1 cellular context compared by ENCODE assay signal in the genomic region with DNA sequence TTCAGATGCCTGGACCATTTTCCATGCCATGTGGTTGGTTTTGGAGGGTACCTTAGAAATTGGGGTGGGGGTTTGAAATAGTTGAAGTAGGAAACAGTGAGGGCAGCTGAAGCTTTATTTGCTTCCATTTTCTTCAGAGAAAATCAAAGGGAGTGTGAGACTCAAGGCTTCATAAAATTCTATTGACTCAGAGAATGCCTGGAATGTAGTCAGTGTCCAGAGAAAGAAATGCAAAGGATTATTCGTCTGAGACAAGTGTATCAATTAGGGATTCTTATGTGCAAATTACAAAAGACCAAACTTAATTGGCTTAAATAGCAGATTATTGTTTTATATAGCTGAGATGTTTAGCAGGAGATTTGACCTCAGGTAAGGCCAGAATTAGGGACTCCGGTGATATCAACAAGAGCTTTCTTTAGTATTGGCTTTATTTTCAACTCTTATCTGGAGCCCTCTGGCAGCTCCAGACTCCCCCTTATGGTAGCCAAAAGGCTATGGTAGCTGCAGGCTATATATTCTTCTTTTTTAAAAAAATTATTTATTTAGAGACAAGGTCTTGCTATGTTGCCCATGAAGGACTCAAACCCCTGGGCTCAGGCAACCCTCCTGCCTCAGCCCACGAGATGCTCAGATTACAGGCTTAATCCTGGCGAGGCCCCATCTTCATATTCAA.
TF ChIP-seq lines count a peak whose summit lies in the region.

No MANE protein-coding gene starts in this region.

TF ChIP-seq in WTC11, 78 proteins besides CTCF, POLR2A, EP300 and RAD21 (continued from another document):
- no peak for TF ChIP-seq FOXP1 (CRISPR knock-in tag; IDR thresholded peaks at IDR 0.05; ENCODE audit: borderline replicate concordance)
- TF ChIP-seq JAZF1 (CRISPR knock-in tag; IDR thresholded peaks at IDR 0.05): no peak
- TF ChIP-seq, protein P1, sequence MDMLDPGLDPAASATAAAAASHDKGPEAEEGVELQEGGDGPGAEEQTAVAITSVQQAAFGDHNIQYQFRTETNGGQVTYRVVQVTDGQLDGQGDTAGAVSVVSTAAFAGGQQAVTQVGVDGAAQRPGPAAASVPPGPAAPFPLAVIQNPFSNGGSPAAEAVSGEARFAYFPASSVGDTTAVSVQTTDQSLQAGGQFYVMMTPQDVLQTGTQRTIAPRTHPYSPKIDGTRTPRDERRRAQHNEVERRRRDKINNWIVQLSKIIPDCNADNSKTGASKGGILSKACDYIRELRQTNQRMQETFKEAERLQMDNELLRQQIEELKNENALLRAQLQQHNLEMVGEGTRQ (CRISPR knock-in tag; IDR thresholded peaks at IDR 0.05): no peak
- TF ChIP-seq, protein P2, sequence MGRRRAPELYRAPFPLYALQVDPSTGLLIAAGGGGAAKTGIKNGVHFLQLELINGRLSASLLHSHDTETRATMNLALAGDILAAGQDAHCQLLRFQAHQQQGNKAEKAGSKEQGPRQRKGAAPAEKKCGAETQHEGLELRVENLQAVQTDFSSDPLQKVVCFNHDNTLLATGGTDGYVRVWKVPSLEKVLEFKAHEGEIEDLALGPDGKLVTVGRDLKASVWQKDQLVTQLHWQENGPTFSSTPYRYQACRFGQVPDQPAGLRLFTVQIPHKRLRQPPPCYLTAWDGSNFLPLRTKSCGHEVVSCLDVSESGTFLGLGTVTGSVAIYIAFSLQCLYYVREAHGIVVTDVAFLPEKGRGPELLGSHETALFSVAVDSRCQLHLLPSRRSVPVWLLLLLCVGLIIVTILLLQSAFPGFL (CRISPR knock-in tag; IDR thresholded peaks at IDR 0.05; ENCODE audit: borderline replicate concordance): no peak
- no peak for TF ChIP-seq GRHL2 (CRISPR knock-in tag; IDR thresholded peaks at IDR 0.05; ENCODE audit: insufficient replicate concordance, severe bottlenecking)
- TF ChIP-seq, protein P3, sequence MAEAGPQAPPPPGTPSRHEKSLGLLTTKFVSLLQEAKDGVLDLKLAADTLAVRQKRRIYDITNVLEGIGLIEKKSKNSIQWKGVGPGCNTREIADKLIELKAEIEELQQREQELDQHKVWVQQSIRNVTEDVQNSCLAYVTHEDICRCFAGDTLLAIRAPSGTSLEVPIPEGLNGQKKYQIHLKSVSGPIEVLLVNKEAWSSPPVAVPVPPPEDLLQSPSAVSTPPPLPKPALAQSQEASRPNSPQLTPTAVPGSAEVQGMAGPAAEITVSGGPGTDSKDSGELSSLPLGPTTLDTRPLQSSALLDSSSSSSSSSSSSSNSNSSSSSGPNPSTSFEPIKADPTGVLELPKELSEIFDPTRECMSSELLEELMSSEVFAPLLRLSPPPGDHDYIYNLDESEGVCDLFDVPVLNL (CRISPR knock-in tag; IDR thresholded peaks at IDR 0.05; ENCODE audit: borderline replicate concordance, low read depth): no peak
- TF ChIP-seq, protein P4, sequence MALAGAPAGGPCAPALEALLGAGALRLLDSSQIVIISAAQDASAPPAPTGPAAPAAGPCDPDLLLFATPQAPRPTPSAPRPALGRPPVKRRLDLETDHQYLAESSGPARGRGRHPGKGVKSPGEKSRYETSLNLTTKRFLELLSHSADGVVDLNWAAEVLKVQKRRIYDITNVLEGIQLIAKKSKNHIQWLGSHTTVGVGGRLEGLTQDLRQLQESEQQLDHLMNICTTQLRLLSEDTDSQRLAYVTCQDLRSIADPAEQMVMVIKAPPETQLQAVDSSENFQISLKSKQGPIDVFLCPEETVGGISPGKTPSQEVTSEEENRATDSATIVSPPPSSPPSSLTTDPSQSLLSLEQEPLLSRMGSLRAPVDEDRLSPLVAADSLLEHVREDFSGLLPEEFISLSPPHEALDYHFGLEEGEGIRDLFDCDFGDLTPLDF (CRISPR knock-in tag; IDR thresholded peaks at IDR 0.05): no peak
- TF ChIP-seq SP1 (CRISPR knock-in tag; conservative IDR thresholded peaks at IDR 0.05): no peak
- no peak for TF ChIP-seq PRRX2 (CRISPR knock-in tag; IDR thresholded peaks at IDR 0.05)
- TF ChIP-seq, protein P5, sequence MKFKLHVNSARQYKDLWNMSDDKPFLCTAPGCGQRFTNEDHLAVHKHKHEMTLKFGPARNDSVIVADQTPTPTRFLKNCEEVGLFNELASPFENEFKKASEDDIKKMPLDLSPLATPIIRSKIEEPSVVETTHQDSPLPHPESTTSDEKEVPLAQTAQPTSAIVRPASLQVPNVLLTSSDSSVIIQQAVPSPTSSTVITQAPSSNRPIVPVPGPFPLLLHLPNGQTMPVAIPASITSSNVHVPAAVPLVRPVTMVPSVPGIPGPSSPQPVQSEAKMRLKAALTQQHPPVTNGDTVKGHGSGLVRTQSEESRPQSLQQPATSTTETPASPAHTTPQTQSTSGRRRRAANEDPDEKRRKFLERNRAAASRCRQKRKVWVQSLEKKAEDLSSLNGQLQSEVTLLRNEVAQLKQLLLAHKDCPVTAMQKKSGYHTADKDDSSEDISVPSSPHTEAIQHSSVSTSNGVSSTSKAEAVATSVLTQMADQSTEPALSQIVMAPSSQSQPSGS (CRISPR knock-in tag; IDR thresholded peaks at IDR 0.05; ENCODE audit: borderline replicate concordance, low read depth): no peak
- TF ChIP-seq, protein P6, sequence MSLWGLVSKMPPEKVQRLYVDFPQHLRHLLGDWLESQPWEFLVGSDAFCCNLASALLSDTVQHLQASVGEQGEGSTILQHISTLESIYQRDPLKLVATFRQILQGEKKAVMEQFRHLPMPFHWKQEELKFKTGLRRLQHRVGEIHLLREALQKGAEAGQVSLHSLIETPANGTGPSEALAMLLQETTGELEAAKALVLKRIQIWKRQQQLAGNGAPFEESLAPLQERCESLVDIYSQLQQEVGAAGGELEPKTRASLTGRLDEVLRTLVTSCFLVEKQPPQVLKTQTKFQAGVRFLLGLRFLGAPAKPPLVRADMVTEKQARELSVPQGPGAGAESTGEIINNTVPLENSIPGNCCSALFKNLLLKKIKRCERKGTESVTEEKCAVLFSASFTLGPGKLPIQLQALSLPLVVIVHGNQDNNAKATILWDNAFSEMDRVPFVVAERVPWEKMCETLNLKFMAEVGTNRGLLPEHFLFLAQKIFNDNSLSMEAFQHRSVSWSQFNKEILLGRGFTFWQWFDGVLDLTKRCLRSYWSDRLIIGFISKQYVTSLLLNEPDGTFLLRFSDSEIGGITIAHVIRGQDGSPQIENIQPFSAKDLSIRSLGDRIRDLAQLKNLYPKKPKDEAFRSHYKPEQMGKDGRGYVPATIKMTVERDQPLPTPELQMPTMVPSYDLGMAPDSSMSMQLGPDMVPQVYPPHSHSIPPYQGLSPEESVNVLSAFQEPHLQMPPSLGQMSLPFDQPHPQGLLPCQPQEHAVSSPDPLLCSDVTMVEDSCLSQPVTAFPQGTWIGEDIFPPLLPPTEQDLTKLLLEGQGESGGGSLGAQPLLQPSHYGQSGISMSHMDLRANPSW (CRISPR knock-in tag; conservative IDR thresholded peaks at IDR 0.05; ENCODE audit: low read depth): no peak
- TF ChIP-seq, protein P7, sequence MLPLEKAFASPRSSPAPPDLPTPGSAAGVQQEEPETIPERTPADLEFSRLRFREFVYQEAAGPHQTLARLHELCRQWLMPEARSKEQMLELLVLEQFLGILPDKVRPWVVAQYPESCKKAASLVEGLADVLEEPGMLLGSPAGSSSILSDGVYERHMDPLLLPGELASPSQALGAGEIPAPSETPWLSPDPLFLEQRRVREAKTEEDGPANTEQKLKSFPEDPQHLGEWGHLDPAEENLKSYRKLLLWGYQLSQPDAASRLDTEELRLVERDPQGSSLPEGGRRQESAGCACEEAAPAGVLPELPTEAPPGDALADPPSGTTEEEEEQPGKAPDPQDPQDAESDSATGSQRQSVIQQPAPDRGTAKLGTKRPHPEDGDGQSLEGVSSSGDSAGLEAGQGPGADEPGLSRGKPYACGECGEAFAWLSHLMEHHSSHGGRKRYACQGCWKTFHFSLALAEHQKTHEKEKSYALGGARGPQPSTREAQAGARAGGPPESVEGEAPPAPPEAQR (CRISPR knock-in tag; IDR thresholded peaks at IDR 0.05): no peak
- no peak for TF ChIP-seq ZNF232 (CRISPR knock-in tag; IDR thresholded peaks at IDR 0.05)
- TF ChIP-seq CBFB (CRISPR knock-in tag; IDR thresholded peaks at IDR 0.05; ENCODE audit: low read depth): no peak
- TF ChIP-seq MXD4 (CRISPR knock-in tag; IDR thresholded peaks at IDR 0.05; ENCODE audit: borderline replicate concordance): no peak
